ENCODE assay signal across 9 cellular contexts in genomic region chr11:44559207-44559943, GRCh38. TPM values are rescaled to one million over a fixed set of nuclear protein-coding genes. Genes with fewer than 3 reads are reported as not detected.
A peak's percentile ranks its signal among the peaks of the same experiment; 100 is the strongest.
DNase-seq lines count a peak whose midpoint lies in the region; ATAC-seq and TF ChIP-seq lines count a peak whose summit lies in the region.
"Had no signal": no experiment of that assay in that cellular context is flagged by ENCODE, and none has a peak within 500 bp of the region (broad histone marks: within the 10 kb centered on the region; RNA-seq: fewer than 3 reads in every experiment).

No MANE protein-coding gene starts in this region.

- no peak overlapping the region for H3K4me3 Mint-ChIP-seq in activated CD4-positive, alpha-beta memory T cell treated with anti-CD3 and anti-CD28 coated beads for 36 hours
- H3K4me3 Mint-ChIP-seq in Caco-2 (ENCODE audit: unreplicated experiment), result no peak overlapping the region

- no peaks in the 10 kb centered on the region for H3K27me3 ChIP-seq in Caco-2 (replicated peaks; ENCODE audit: control insufficient read depth, insufficient read depth, low read length)

- no peak overlapping the region for H3K4me3 ChIP-seq in Caco-2 (ENCODE audit: low read depth, low read length)

- CTCF ChIA-PET in activated CD4-positive, alpha-beta memory T cell treated with anti-CD3 and anti-CD28 coated beads for 36 hours (lab: Charles Lee), result interaction anchor here (1.1 to 15.0 kb wide), 10 partner anchors 10 to 464 kb away, joined by 3 to 576 read pairs (median 4); partner anchors contain the start of gene TP53I11
- CTCF ChIA-PET in Caco-2 (lab: Charles Lee), result interaction anchor here (0.9 kb wide), 1 partner anchor 58 kb away, joined by 4 read pairs; no protein-coding TSS in a partner anchor

- H3K36me3 Mint-ChIP-seq in activated CD4-positive, alpha-beta memory T cell treated with anti-CD3 and anti-CD28 coated beads for 36 hours, result no peaks in the 10 kb centered on the region
- H3K36me3 Mint-ChIP-seq in Caco-2 (ENCODE audit: insufficient read depth, unreplicated experiment), result no peaks in the 10 kb centered on the region

- TF ChIP-seq CTCF in Caco-2 (IDR thresholded peaks at IDR 0.05; ENCODE audit: insufficient read depth in 1 of 2, low read depth in 1 of 2, low read length in 1 of 2, severe bottlenecking in 1 of 2, unreplicated experiment in 1 of 2), result no peak

- no TSS peak for BruUV-seq in Caco-2 (replicated peaks; lab: Mats Ljungman, UMichigan)

- H3K9me3 Mint-ChIP-seq in activated CD4-positive, alpha-beta memory T cell treated with anti-CD3 and anti-CD28 coated beads for 36 hours, result no peaks in the 10 kb centered on the region
- no peaks in the 10 kb centered on the region for H3K9me3 Mint-ChIP-seq in Caco-2 (ENCODE audit: unreplicated experiment)

- H3K27ac Mint-ChIP-seq in activated CD4-positive, alpha-beta memory T cell treated with anti-CD3 and anti-CD28 coated beads for 36 hours, result peak overlapping the region; percentile 4
- no peak overlapping the region for H3K27ac Mint-ChIP-seq in Caco-2 (ENCODE audit: unreplicated experiment)

- peak; percentile 68 for ATAC-seq in GM19455 (IDR thresholded peaks at IDR 0.05; ENCODE audit: unreplicated experiment)
- peak; percentile 77 for ATAC-seq in HG03432 (IDR thresholded peaks at IDR 0.05; ENCODE audit: unreplicated experiment)
- ATAC-seq: HCT116 had no signal

- peak; percentile 79 for DNase-seq in Daoy (ENCODE audit: low read depth)
- peak; percentile 58 for DNase-seq in activated CD4-positive, alpha-beta memory T cell treated with anti-CD3 and anti-CD28 coated beads for 36 hours
- no peak for DNase-seq in anterior cingulate cortex (lab: John Stamatoyannopoulos, UW)
- no peak for DNase-seq in HuH-7 (ENCODE audit: low spot score)
- DNase-seq in NCI-H748 treated with DMSO at 0.1 percent for 48 hours (lab: John Stamatoyannopoulos, UW), result no peak
- no peak for DNase-seq in Caco-2

- no peaks in the 10 kb centered on the region for H3K36me3 ChIP-seq in Caco-2 (ENCODE audit: control insufficient read depth, insufficient read depth, low read length)

- no peaks in the 10 kb centered on the region for H3K9me3 ChIP-seq in Caco-2

- H3K27me3 Mint-ChIP-seq in activated CD4-positive, alpha-beta memory T cell treated with anti-CD3 and anti-CD28 coated beads for 36 hours, result no peaks in the 10 kb centered on the region
- no peaks in the 10 kb centered on the region for H3K27me3 Mint-ChIP-seq in Caco-2 (ENCODE audit: insufficient read depth, unreplicated experiment)

- intact Hi-C loops in activated CD4-positive, alpha-beta memory T cell treated with anti-CD3 and anti-CD28 coated beads for 36 hours (cut with micrococcal nuclease), result loop anchor here (5.0 to 10.0 kb wide), 2 partner anchors 333 to 545 kb away; no protein-coding TSS in a partner anchor
- intact Hi-C loops in Caco-2 (cut with micrococcal nuclease; ENCODE audit: unreplicated experiment), result loop anchor here (10.0 kb wide), 1 partner anchor 335 kb away; no protein-coding TSS in a partner anchor

- peaks cover 35% of the 10 kb centered on the region for H3K4me1 Mint-ChIP-seq in activated CD4-positive, alpha-beta memory T cell treated with anti-CD3 and anti-CD28 coated beads for 36 hours (ENCODE audit: low read depth)
- no peaks in the 10 kb centered on the region for H3K4me1 Mint-ChIP-seq in Caco-2 (ENCODE audit: low read depth, unreplicated experiment)

- no peaks in the 10 kb centered on the region for H3K4me1 ChIP-seq in Caco-2

- POLR2A ChIA-PET in activated CD4-positive, alpha-beta memory T cell treated with anti-CD3 and anti-CD28 coated beads for 36 hours (lab: Charles Lee), result interaction anchor here (0.8 to 2.1 kb wide), 4 partner anchors 10 to 51 kb away, joined by 3 to 6 read pairs (median 4); no protein-coding TSS in a partner anchor
- POLR2A ChIA-PET in Caco-2 (lab: Charles Lee), result no interaction called here

RNA-seq across cellular contexts. Expression of gene CD82, which starts 6.1 kb away (rescaled TPM):
- total RNA-seq in Daoy (2014; rRNA removed; shearing (Covaris generic)), result 42.7 and 48.5 TPM in 2 replicates
- 100 to 1,000 TPM; 243 to 277 TPM for total RNA-seq in activated CD4-positive, alpha-beta memory T cell treated with anti-CD3 and anti-CD28 coated beads for 36 hours
- total RNA-seq in Caco-2 (2022), result 3.7 and 4.3 TPM in 2 replicates

Comparison
In these comparisons a context has a peak if more than half of its experiments do, and no peak if none do; other contexts are left out.
1. DNase-seq: peak in Daoy (single experiment) and activated CD4-positive, alpha-beta memory T cell treated with anti-CD3 and anti-CD28 coated beads for 36 hours (single experiment); none in anterior cingulate cortex (0 of 58), HuH-7 (single experiment), NCI-H748 treated with DMSO at 0.1 percent for 48 hours (single experiment) and Caco-2 (0 of 2).